8 cellular contexts compared by ENCODE assay signal in genomic region chr12:47079365-47079893, GRCh38. TPM values are rescaled to one million over a fixed set of nuclear protein-coding genes. Genes with fewer than 3 reads are reported as not detected.
DNase-seq lines count a peak whose midpoint lies in the region; ATAC-seq and TF ChIP-seq lines count a peak whose summit lies in the region.

A gene with protein sequence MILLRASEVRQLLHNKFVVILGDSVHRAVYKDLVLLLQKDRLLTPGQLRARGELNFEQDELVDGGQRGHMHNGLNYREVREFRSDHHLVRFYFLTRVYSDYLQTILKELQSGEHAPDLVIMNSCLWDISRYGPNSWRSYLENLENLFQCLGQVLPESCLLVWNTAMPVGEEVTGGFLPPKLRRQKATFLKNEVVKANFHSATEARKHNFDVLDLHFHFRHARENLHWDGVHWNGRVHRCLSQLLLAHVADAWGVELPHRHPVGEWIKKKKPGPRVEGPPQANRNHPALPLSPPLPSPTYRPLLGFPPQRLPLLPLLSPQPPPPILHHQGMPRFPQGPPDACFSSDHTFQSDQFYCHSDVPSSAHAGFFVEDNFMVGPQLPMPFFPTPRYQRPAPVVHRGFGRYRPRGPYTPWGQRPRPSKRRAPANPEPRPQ (plus strand): TSS chr12:47079621. CDS start chr12:47235064, 155,443 bp downstream.

- peak within 1 kb of the TSS; percentile 59 for H3K4me3 ChIP-seq in ectodermal cell (ENCODE audit: insufficient read depth, low read depth, low read length)

- TF ChIP-seq CTCF in GM12873 (IDR thresholded peaks at IDR 0.05; ENCODE audit: insufficient read depth, low read depth, low read length, missing control alignments), result peak; percentile 39

- no peaks in the 10 kb centered on the region for H3K9me3 ChIP-seq in ectodermal cell (ENCODE audit: control insufficient read depth, low read length)

- no peaks in the 10 kb centered on the region for H3K27me3 Mint-ChIP-seq in memory B cell

- peaks cover 38% of the 10 kb centered on the region for H3K27me3 ChIP-seq in ectodermal cell (ENCODE audit: control insufficient read depth, insufficient read depth, low read length, poor library complexity, severe bottlenecking)

- in situ Hi-C loops in G401 (cut with HindIII; ENCODE audit: low sequenced_read_pairs), result no loop called here

- no peaks in the 10 kb centered on the region for H3K9me3 Mint-ChIP-seq in memory B cell

- no peak within 1 kb of the TSS for H3K27ac ChIP-seq in ectodermal cell (ENCODE audit: insufficient read depth, low read depth, low read length, poor library complexity, severe bottlenecking)

- peaks cover 1% of the 10 kb centered on the region for H3K36me3 Mint-ChIP-seq in memory B cell

- peak; percentile 73 for ATAC-seq in HG02642 (IDR thresholded peaks at IDR 0.05; ENCODE audit: poor library complexity, unreplicated experiment)
- ATAC-seq in memory B cell (ENCODE audit: low read depth), result peak; percentile 56

- H3K27ac Mint-ChIP-seq in memory B cell, result peak within 1 kb of the TSS; percentile 84

- H3K4me1 Mint-ChIP-seq in memory B cell, result peaks cover 35% of the 10 kb centered on the region

- peak; percentile 69 for DNase-seq in NCI-H460 (ENCODE audit: extremely low read depth, low read depth)
- DNase-seq in activated CD4-positive, alpha-beta T cell treated with anti-CD3 and anti-CD28 coated beads, Interleukin-2, amount 50 U/mL, for 1 hour, result peak; percentile 55
- DNase-seq in memory B cell (ENCODE audit: low spot score in 2 of 2), result peak in 1 of 2 donors; percentile 32
- peak; percentile 34 for DNase-seq in stimulated activated CD8-positive, alpha-beta memory T cell treated with anti-CD3 and anti-CD28 coated beads, Interleukin-15, amount 100 ng/mL, for 1 hour (ENCODE audit: low read depth)
- DNase-seq in G401 (ENCODE audit: low spot score), result no peak

- peak within 1 kb of the TSS; percentile 92 for H3K4me3 Mint-ChIP-seq in memory B cell

- whole genome bisulfite sequencing in ectodermal cell, 2 experiments, result 0% methylated on average over 54 of the region's 54 CpGs

- H3K36me3 ChIP-seq in ectodermal cell (ENCODE audit: control insufficient read depth, insufficient read depth, low read length), result no peaks in the 10 kb centered on the region

- peaks cover 11% of the 10 kb centered on the region for H3K4me1 ChIP-seq in ectodermal cell (ENCODE audit: control insufficient read depth, insufficient read depth, low read length)

RNA-seq across cellular contexts. Expression of the gene that starts here (rescaled TPM):
- 1.8 and 2.5 TPM in 2 replicates for total RNA-seq in NCI-H460 (2014; rRNA removed; shearing (Covaris generic))
- 2.7 and 4.9 TPM in 2 replicates for polyA plus RNA-seq in NCI-H460 (2014; cell fraction: nucleus; rRNA removed)
- polyA plus RNA-seq in ectodermal cell (2013, experiment 1 of 4), result 1.2 TPM
- 0.53 TPM for polyA plus RNA-seq in ectodermal cell (2013, experiment 2 of 4)
- 0.96 TPM for polyA plus RNA-seq in ectodermal cell (2013, experiment 3 of 4)
- 1.3 TPM for polyA plus RNA-seq in ectodermal cell (2013, experiment 4 of 4)
- 9.2 and 9.5 TPM in 2 replicates for total RNA-seq in G401 (2014; rRNA removed; shearing (Covaris generic))
